In the genomic region with DNA sequence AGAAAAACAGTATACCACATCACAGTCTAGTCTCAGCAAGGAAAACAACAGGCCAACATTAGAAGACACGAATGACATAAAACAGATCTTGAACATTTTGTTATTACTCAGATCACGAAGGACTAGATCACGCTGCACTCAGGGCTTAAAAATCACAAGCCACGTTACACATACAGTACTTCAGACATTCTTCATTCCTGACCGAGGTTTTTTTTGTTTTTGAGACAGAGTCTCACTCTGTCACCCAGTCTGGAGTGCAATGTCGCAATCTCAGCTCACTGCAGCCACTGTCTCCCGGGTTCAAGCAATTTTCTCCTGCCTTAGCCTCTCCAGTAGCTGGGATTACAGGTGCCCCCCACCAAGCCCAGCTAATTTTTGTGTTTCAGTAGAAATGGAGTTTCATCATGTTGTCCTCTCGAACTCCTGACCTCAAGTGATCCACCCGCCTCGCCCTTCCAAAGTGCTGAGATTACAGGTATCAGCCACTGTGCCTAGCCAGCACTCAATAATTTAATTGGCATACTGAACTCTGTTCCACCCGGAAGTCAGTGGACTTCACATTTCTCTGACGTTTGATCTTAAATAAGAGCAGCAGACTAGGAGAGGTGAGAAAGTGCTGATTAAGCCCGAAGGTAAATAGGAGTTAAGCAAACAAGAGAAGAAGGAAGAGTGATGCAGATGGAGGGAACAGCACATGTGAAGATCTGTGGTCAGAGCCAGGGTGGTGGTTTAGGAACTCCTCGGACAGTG, we compare ENCODE assay signal across 8 cellular contexts. TPM values are rescaled to one million over a fixed set of nuclear protein-coding genes. Genes with fewer than 3 reads are reported as not detected.
DNase-seq lines count a peak whose midpoint lies in the region; ATAC-seq and TF ChIP-seq lines count a peak whose summit lies in the region.
"Had no signal": no experiment of that assay in that cellular context is flagged by ENCODE, and none has a peak within 500 bp of the region (broad histone marks: within the 10 kb centered on the region; RNA-seq: fewer than 3 reads in every experiment).

No MANE protein-coding gene starts in this region.

- H3K27me3 ChIP-seq in colonic mucosa: no peaks in the 10 kb centered on the region

- H3K9ac ChIP-seq in colonic mucosa (ENCODE audit: low read depth in 2 of 2, low read length in 2 of 2): peak overlapping the region in 1 of 2 donors; percentile 21

- H3K9me3 ChIP-seq in colonic mucosa (no peaks in the 10 kb centered on the region), OCI-LY7 (ENCODE audit: low read length) (no peaks in the 10 kb centered on the region)

- H3K4me2 ChIP-seq in OCI-LY7 (ENCODE audit: low read length): no peak overlapping the region

- POLR2A ChIA-PET in OCI-LY7 (lab: Charles Lee): interaction anchor here (0.7 to 1.6 kb wide), 3 partner anchors 8 to 58 kb away, joined by 3 to 7 read pairs (median 3); no protein-coding TSS in a partner anchor

- intact Hi-C loops in colonic mucosa (cut with DNase I): no loop called here
- intact Hi-C loops in OCI-LY7 (cut with micrococcal nuclease; ENCODE audit: unreplicated experiment): no loop called here

- no peak for TF ChIP-seq CTCF in colonic mucosa (IDR thresholded peaks at IDR 0.05)
- no peak for TF ChIP-seq CTCF in OCI-LY7 (conservative IDR thresholded peaks at IDR 0.05; ENCODE audit: low read length)

- H3K9me2 ChIP-seq in OCI-LY7 (ENCODE audit: insufficient read depth, low read length): no peaks in the 10 kb centered on the region

- DNase-seq in NCI-H2196 treated with DMSO at 0.1 percent for 48 hours (lab: John Stamatoyannopoulos, UW; ENCODE audit: unreplicated experiment) (peak; percentile 18), colonic mucosa (peak; percentile 68), renal cortical epithelial cell (ENCODE audit: low read depth) (peak; percentile 46), DMS 273 (lab: John Stamatoyannopoulos, UW; ENCODE audit: unreplicated experiment) (no peak), OCI-LY7 (ENCODE audit: low spot score) (no peak)
- DNase-seq: effector memory CD4-positive, alpha-beta T cell; NCI-H1092 treated with DMSO at 0.1 percent for 48 hours had no signal

- no TSS peak for BruUV-seq in OCI-LY7 (replicated peaks; lab: Mats Ljungman, UMichigan)

- no peak overlapping the region for H2AFZ ChIP-seq in OCI-LY7 (ENCODE audit: low read length)

- ATAC-seq in HG02623 (IDR thresholded peaks at IDR 0.05; ENCODE audit: unreplicated experiment): no peak

- no peak overlapping the region for H3K4me3 ChIP-seq in colonic mucosa
- H3K4me3 ChIP-seq in OCI-LY7 (ENCODE audit: low read depth, low read length, poor library complexity, severe bottlenecking): no peak overlapping the region

- no peaks in the 10 kb centered on the region for H4K20me1 ChIP-seq in OCI-LY7 (ENCODE audit: insufficient read depth, low read length)

- CTCF ChIA-PET in OCI-LY7 (lab: Charles Lee; ENCODE audit: unreplicated experiment): no interaction called here

- H3K27ac ChIP-seq in colonic mucosa: peak overlapping the region; percentile 75
- H3K27ac ChIP-seq in OCI-LY7 (ENCODE audit: low read depth, low read length, poor library complexity, severe bottlenecking): no peak overlapping the region

- H3K79me2 ChIP-seq in OCI-LY7 (ENCODE audit: insufficient read depth, low read depth, low read length): peaks cover 39% of the 10 kb centered on the region

- no peaks in the 10 kb centered on the region for H3K36me3 ChIP-seq in colonic mucosa
- peaks cover 63% of the 10 kb centered on the region for H3K36me3 ChIP-seq in OCI-LY7 (ENCODE audit: insufficient read depth, low read length)

- H3K4me1 ChIP-seq in colonic mucosa (peaks cover 3% of the 10 kb centered on the region), OCI-LY7 (ENCODE audit: insufficient read depth, low read length, poor library complexity, severe bottlenecking) (peaks cover 30% of the 10 kb centered on the region)

RNA-seq across cellular contexts. Expression of a gene that starts 3.5 kb away (rescaled TPM):
- total RNA-seq in colonic mucosa: 10 to 100 TPM; 31.8 to 60.3 TPM
- total RNA-seq in renal cortical epithelial cell: 56.6 and 101 TPM in 2 replicates
- total RNA-seq in OCI-LY7 (2014; rRNA removed; shearing (Covaris generic)): 56.9 and 59.5 TPM in 2 replicates
- total RNA-seq in OCI-LY7 (2022): 63.5 and 70.4 TPM in 2 replicates

RNA-seq across cellular contexts. Expression of a gene that starts 3.7 kb away (rescaled TPM):
- total RNA-seq in colonic mucosa (1 to 10 TPM; 9.3 to 9.9 TPM), renal cortical epithelial cell (27.8 and 35.2 TPM in 2 replicates), OCI-LY7 (2022) (37.1 TPM in 2 replicates)
- 22.9 and 28.9 TPM in 2 replicates for total RNA-seq in OCI-LY7 (2014; rRNA removed; shearing (Covaris generic))

RNA-seq across cellular contexts. Expression of a gene that starts 18.6 kb away (rescaled TPM):
- total RNA-seq in colonic mucosa (not detected), renal cortical epithelial cell (0.15 TPM in 1 of 2 replicates, not detected in the other), OCI-LY7 (2022) (0.27 and 0.68 TPM in 2 replicates)
- 0.31 and 0.32 TPM in 2 replicates for total RNA-seq in OCI-LY7 (2014; rRNA removed; shearing (Covaris generic))

RNA-seq across cellular contexts. Expression of a gene that starts 42.0 kb away (rescaled TPM):
- total RNA-seq in colonic mucosa: not detected
- total RNA-seq in renal cortical epithelial cell: 0.17 and 1.4 TPM in 2 replicates
- 0.09 and 0.51 TPM in 2 replicates for total RNA-seq in OCI-LY7 (2014; rRNA removed; shearing (Covaris generic))
- total RNA-seq in OCI-LY7 (2022): 0.29 and 0.94 TPM in 2 replicates

RNA-seq across cellular contexts. Expression of a gene that starts 46.4 kb away (rescaled TPM):
- 100 to 1,000 TPM; 102 to 127 TPM for total RNA-seq in colonic mucosa
- total RNA-seq in renal cortical epithelial cell: 121 and 230 TPM in 2 replicates
- total RNA-seq in OCI-LY7 (2014; rRNA removed; shearing (Covaris generic)): 194 and 232 TPM in 2 replicates
- total RNA-seq in OCI-LY7 (2022): 110 and 115 TPM in 2 replicates

Comparison
In these comparisons a context has a peak if more than half of its experiments do, and no peak if none do; other contexts are left out.
1. DNase-seq: peak in NCI-H2196 treated with DMSO at 0.1 percent for 48 hours (single experiment), colonic mucosa (single experiment) and renal cortical epithelial cell (single experiment); none in DMS 273 (single experiment) and OCI-LY7 (single experiment).